ENCODE assay signal across 20 cellular contexts in genomic region chr1:201483373-201483949, GRCh38. TPM values are rescaled to one million over a fixed set of nuclear protein-coding genes. Genes with fewer than 3 reads are reported as not detected.
A peak's percentile ranks its signal among the peaks of the same experiment; 100 is the strongest.
DNase-seq lines count a peak whose midpoint lies in the region; ATAC-seq and TF ChIP-seq lines count a peak whose summit lies in the region.
"Had no signal": no experiment of that assay in that cellular context is flagged by ENCODE, and none has a peak within 500 bp of the region (broad histone marks: within the 10 kb centered on the region; RNA-seq: fewer than 3 reads in every experiment).

No MANE protein-coding gene starts in this region.

- no peaks in the 10 kb centered on the region for H3K9me3 ChIP-seq in AG04450 (ENCODE audit: control insufficient read depth, insufficient read depth, low read length)
- no peaks in the 10 kb centered on the region for H3K9me3 ChIP-seq in PC-9 (ENCODE audit: insufficient read depth, low read depth)

- H3K36me3 ChIP-seq in PC-9 (ENCODE audit: low read depth) (no peaks in the 10 kb centered on the region), rectal smooth muscle tissue (ENCODE audit: control insufficient read depth, insufficient read depth, low read length) (peaks cover 39% of the 10 kb centered on the region), GM23338 (ENCODE audit: insufficient read depth) (no peaks in the 10 kb centered on the region)
- H3K36me3 ChIP-seq: WERI-Rb-1 had no signal

- CTCF ChIA-PET in AG04450 (lab: Charles Lee) (interaction anchor here (0.7 to 13.3 kb wide), 8 partner anchors 8 to 48 kb away, joined by 3 to 307 read pairs (median 7); no protein-coding TSS in a partner anchor), PC-9 (lab: Charles Lee) (interaction anchor here (0.5 to 3.9 kb wide), 5 partner anchors 30 to 368 kb away, joined by 4 to 74 read pairs (median 6); no protein-coding TSS in a partner anchor)

- POLR2A ChIA-PET in AG04450 (lab: Yijun Ruan, JAX) = interaction anchor here (0.5 to 4.6 kb wide), 4 partner anchors 7 to 29 kb away, joined by 3 to 36 read pairs (median 12); partner anchors contain the start of gene PHLDA3
- POLR2A ChIA-PET in PC-9 (lab: Charles Lee; ENCODE audit: unreplicated experiment) = interaction anchor here (0.7 kb wide), 1 partner anchor 65 kb away, joined by 6 read pairs; no protein-coding TSS in a partner anchor

- intact Hi-C loops in PC-9 (cut with micrococcal nuclease; ENCODE audit: unreplicated experiment) = loop anchor here (2.0 kb wide), 1 partner anchor 75 kb away; no protein-coding TSS in a partner anchor
- intact Hi-C loops in dorsolateral prefrontal cortex (cut with DNase I) = loop anchor here in 1 of 2 donors (5.0 kb wide), 3 partner anchors 36 to 231 kb away; no protein-coding TSS in a partner anchor

- H3F3A ChIP-seq in PC-9 (ENCODE audit: insufficient read depth, low read depth) = peaks cover 33% of the 10 kb centered on the region; the same call in 1 of the 2 replicates
- no peaks in the 10 kb centered on the region; the same call in 1 of the 2 replicates for H3F3A ChIP-seq in GM23338 (replicated peaks; ENCODE audit: low read depth)

- no peaks in the 10 kb centered on the region for H4K20me1 ChIP-seq in PC-9 (ENCODE audit: insufficient read depth)
- no peaks in the 10 kb centered on the region for H4K20me1 ChIP-seq in GM23338 (replicated peaks; ENCODE audit: insufficient read depth)

- ATAC-seq in GM23338 = no peak
- ATAC-seq: effector memory CD8-positive, alpha-beta T cell; right cardiac atrium; T-cell had no signal

- H3K36me3 Mint-ChIP-seq in GM23338 (ENCODE audit: low read depth) = no peaks in the 10 kb centered on the region

- H3K27ac ChIP-seq in AG04450 (ENCODE audit: low read depth, low read length) = peak overlapping the region; percentile 31
- H3K27ac ChIP-seq in PC-9 = no peak overlapping the region
- H3K27ac ChIP-seq in dorsolateral prefrontal cortex = peak overlapping the region in 41 of 59 donors; percentile 6 to 100 (median 82)
- peak overlapping the region; percentile 72 for H3K27ac ChIP-seq in rectal smooth muscle tissue (ENCODE audit: low read depth, low read length)
- H3K27ac ChIP-seq in GM23338 (ENCODE audit: low read depth) = no peak overlapping the region
- H3K27ac ChIP-seq: KMS-11, WERI-Rb-1 had no signal

- H3K4me3 ChIP-seq in AG04450 (ENCODE audit: low read depth, low read length) (no peak overlapping the region), PC-9 (no peak overlapping the region), dorsolateral prefrontal cortex (no peak overlapping the region), rectal smooth muscle tissue (ENCODE audit: low read length) (no peak overlapping the region), GM23338 (no peak overlapping the region)

- peaks cover 24% of the 10 kb centered on the region for H3K4me1 Mint-ChIP-seq in GM23338

- H3K9me3 Mint-ChIP-seq in GM23338 = no peaks in the 10 kb centered on the region
- H3K9me3 Mint-ChIP-seq: effector memory CD8-positive, alpha-beta T cell; stimulated activated naive B cell treated with anti-CD40 and anti-IgM and Interleukin-4, amounts not matched to agents 10 μg/mL and 1 μg/mL and 100 μg/mL, for 72 hours; T-cell had no signal

- H3K27me3 ChIP-seq in AG04450 (ENCODE audit: control insufficient read depth, insufficient read depth, low read length) = no peaks in the 10 kb centered on the region
- H3K27me3 ChIP-seq in PC-9 (ENCODE audit: insufficient read depth, low read depth) = no peaks in the 10 kb centered on the region
- peaks cover 0 to 9% (median 0%) of the 10 kb centered on the region in 45 donors for H3K27me3 ChIP-seq in dorsolateral prefrontal cortex
- no peaks in the 10 kb centered on the region for H3K27me3 ChIP-seq in rectal smooth muscle tissue (ENCODE audit: control insufficient read depth, insufficient read depth, low read length)
- H3K27me3 ChIP-seq in GM23338 (ENCODE audit: insufficient read depth) = peaks cover 9% of the 10 kb centered on the region

- H3K4me3 Mint-ChIP-seq in GM23338 = no peak overlapping the region
- H3K4me3 Mint-ChIP-seq: effector memory CD8-positive, alpha-beta T cell; stimulated activated naive B cell treated with anti-CD40 and anti-IgM and Interleukin-4, amounts not matched to agents 10 μg/mL and 1 μg/mL and 100 μg/mL, for 72 hours had no signal

- TSS peak; percentile 33 for BruUV-seq in PC-9 (replicated peaks; lab: Mats Ljungman, UMichigan)

- H3K27ac Mint-ChIP-seq in GM23338 = no peak overlapping the region
- H3K27ac Mint-ChIP-seq: stimulated activated naive B cell treated with anti-CD40 and anti-IgM and Interleukin-4, amounts not matched to agents 10 μg/mL and 1 μg/mL and 100 μg/mL, for 72 hours had no signal

- H3K9me2 ChIP-seq in PC-9 (ENCODE audit: insufficient read depth) (no peaks in the 10 kb centered on the region), GM23338 (ENCODE audit: insufficient read depth) (no peaks in the 10 kb centered on the region)

- no peak for DNase-seq in AG04450 (ENCODE audit: low read depth, low spot score)
- no peak for DNase-seq in PC-9
- no peak for DNase-seq in dorsolateral prefrontal cortex
- no peak for DNase-seq in NCI-H345 treated with DMSO at 0.1 percent for 48 hours (lab: John Stamatoyannopoulos, UW; ENCODE audit: unreplicated experiment)
- DNase-seq in GM23338 (ENCODE audit: low spot score) = no peak
- no peak for DNase-seq in putamen (ENCODE audit: low spot score)
- DNase-seq in foreskin melanocyte = no peak
- DNase-seq: central memory CD4-positive, alpha-beta T cell; effector memory CD8-positive, alpha-beta T cell; midbrain; NCI-H1048; NCI-H2081 treated with DMSO at 0.1 percent for 48 hours; NCI-H510A; stimulated activated CD4-positive, alpha-beta T cell treated with anti-CD3 and anti-CD28 coated beads, Interleukin-15, amount 100 ng/mL, for 24 hours; T-cell; WERI-Rb-1 had no signal

- H3K9ac ChIP-seq in rectal smooth muscle tissue (ENCODE audit: low read length) = no peak overlapping the region
- H3K9ac ChIP-seq: KMS-11 had no signal

- no peaks in the 10 kb centered on the region for H3K79me2 ChIP-seq in PC-9 (ENCODE audit: low read depth)
- H3K79me2 ChIP-seq in GM23338 (replicated peaks; ENCODE audit: insufficient read depth) = no peaks in the 10 kb centered on the region

- H3K4me1 ChIP-seq in PC-9 (replicated peaks; ENCODE audit: insufficient read depth) (peaks cover 36% of the 10 kb centered on the region), rectal smooth muscle tissue (ENCODE audit: control insufficient read depth, insufficient read depth, low read length) (peaks cover 25% of the 10 kb centered on the region), GM23338 (ENCODE audit: insufficient read depth) (peaks cover 27% of the 10 kb centered on the region)

- H2AFZ ChIP-seq in PC-9 (no peak overlapping the region), GM23338 (no peak overlapping the region)

- H3K4me2 ChIP-seq in PC-9 = no peak overlapping the region
- H3K4me2 ChIP-seq in GM23338 = no peak overlapping the region

- peaks cover 14% of the 10 kb centered on the region for H3K27me3 Mint-ChIP-seq in GM23338 (ENCODE audit: insufficient read depth, low read depth, poor library complexity)

- TF ChIP-seq CTCF in AG04450 (IDR thresholded peaks at IDR 0.05; ENCODE audit: low read depth, low read length) = no peak
- no peak for TF ChIP-seq CTCF in PC-9 (conservative IDR thresholded peaks at IDR 0.05)
- no peak for TF ChIP-seq CTCF in dorsolateral prefrontal cortex (IDR thresholded peaks at IDR 0.05 in 54 of 56, conservative IDR thresholded peaks at IDR 0.05 in 2 of 56; ENCODE audit: low read depth in 1 of 56, partially characterized antibody in 56 of 56)
- TF ChIP-seq CTCF in GM23338 (conservative IDR thresholded peaks at IDR 0.05; ENCODE audit: low read depth in 2 of 2) = no peak

TF ChIP-seq in GM23338, 12 proteins besides CTCF, POLR2A, EP300 and RAD21 (continues in another document):
- TF ChIP-seq POLR2AphosphoS5 (IDR thresholded peaks at IDR 0.05; ENCODE audit: low read depth) = no peak
- no peak for TF ChIP-seq CREB1 (CRISPR knock-in tag; IDR thresholded peaks at IDR 0.05; ENCODE audit: low read depth)

RNA-seq across cellular contexts. Expression of gene PHLDA3, which starts 14.5 kb away (rescaled TPM):
- polyA plus RNA-seq in AG04450 (2011; rRNA removed) = 58.9 and 73.9 TPM in 2 replicates
- 31.5 and 42.8 TPM in 2 replicates for polyA minus RNA-seq in AG04450 (2011; rRNA and poly(A)+ RNA removed)
- 31.6 and 46.4 TPM in 2 replicates for total RNA-seq in PC-9 (2021)
- 100 to 1,000 TPM in 6 of 120 experiments, 10 to 100 TPM in 114; 34.3 to 144 (median 58.1) TPM for total RNA-seq in dorsolateral prefrontal cortex
- total RNA-seq in GM23338 (2014; rRNA removed; shearing (Covaris generic)) = 87.4 and 111 TPM in 2 replicates
- polyA plus RNA-seq in GM23338 (2016; fragmentation: Nextera tagmentation; extraction: Ambion mirVana) = 37.5 and 38.9 TPM in 2 replicates

RNA-seq across cellular contexts. Expression of gene CSRP1, which starts 23.5 kb away (rescaled TPM):
- polyA plus RNA-seq in AG04450 (2011; rRNA removed) (641 and 730 TPM in 2 replicates), GM23338 (2016; fragmentation: Nextera tagmentation; extraction: Ambion mirVana) (5.8 and 6.2 TPM in 2 replicates)
- polyA minus RNA-seq in AG04450 (2011; rRNA and poly(A)+ RNA removed) = 568 and 749 TPM in 2 replicates
- total RNA-seq in PC-9 (2021) (56.8 and 61.3 TPM in 2 replicates), dorsolateral prefrontal cortex (1,000 to 10,000 TPM in 2 of 120 experiments, 100 to 1,000 TPM in 118; 225 to 1,268 (median 522) TPM)
- total RNA-seq in GM23338 (2014; rRNA removed; shearing (Covaris generic)) = 24.1 and 29.9 TPM in 2 replicates

RNA-seq across cellular contexts. Expression of gene NAV1, which starts 55.5 kb away (rescaled TPM):
- polyA plus RNA-seq in AG04450 (2011; rRNA removed) = 17.5 and 23.0 TPM in 2 replicates
- polyA minus RNA-seq in AG04450 (2011; rRNA and poly(A)+ RNA removed) = 44.0 and 55.7 TPM in 2 replicates
- 44.5 and 45.3 TPM in 2 replicates for total RNA-seq in PC-9 (2021)
- 100 to 1,000 TPM in 17 of 120 experiments, 10 to 100 TPM in 103; 53.8 to 141 (median 77.6) TPM for total RNA-seq in dorsolateral prefrontal cortex
- 37.2 and 37.4 TPM in 2 replicates for total RNA-seq in GM23338 (2014; rRNA removed; shearing (Covaris generic))
- polyA plus RNA-seq in GM23338 (2016; fragmentation: Nextera tagmentation; extraction: Ambion mirVana) = 22.6 and 22.7 TPM in 2 replicates

Comparison
In these comparisons a context has a peak if more than half of its experiments do, and no peak if none do; other contexts are left out.
1. H3K27ac ChIP-seq: peak in AG04450 (single experiment), dorsolateral prefrontal cortex (41 of 59) and rectal smooth muscle tissue (single experiment); none in PC-9 (single experiment) and GM23338 (single experiment).